Comparison of ENCODE assay signal across 14 cellular contexts in the genomic region with DNA sequence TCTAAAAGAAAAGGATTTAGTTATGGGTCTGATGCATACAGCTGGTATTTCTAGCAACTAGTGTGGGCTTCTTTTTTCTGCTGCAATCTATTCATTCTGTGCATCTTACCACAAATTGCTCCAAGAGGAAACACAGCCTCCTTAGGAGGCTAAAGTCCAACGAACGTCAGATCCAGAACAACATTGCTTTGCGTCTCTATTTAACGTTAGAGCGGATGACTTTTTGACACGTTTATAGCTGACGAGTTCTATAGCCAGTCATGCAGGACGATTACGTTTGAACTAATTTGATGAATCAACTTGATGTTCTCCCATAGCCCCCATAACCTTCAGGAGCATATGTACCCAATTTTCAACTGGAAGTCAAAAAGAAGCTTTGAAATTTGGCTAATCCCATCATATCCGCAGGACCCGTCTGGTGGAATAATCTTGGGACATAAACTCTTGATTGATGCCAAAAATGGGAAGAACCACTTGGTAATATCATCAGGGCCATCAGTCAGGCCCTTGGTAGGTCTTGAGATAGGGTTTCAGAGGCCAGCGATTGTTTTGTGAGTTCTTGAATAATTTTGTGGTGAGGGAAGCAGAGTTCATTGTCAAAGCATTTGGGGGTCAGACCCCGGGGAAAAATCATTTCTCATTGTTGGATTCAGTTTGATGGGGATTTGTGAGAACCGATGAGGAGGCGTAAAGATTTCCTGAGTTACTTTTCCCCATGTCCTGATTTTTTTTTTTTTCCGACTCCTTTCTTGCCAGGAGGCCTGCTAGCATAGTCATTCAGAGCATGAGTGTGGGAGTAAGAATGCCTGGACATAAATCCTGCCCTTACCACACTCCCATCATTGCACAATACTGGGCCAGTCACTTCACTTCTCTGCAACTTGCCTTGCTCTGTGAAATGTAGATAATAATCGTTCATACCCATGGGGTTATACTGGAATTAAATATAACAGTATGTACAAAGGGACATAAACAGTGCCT.
DNase-seq lines count a peak whose midpoint lies in the region; ATAC-seq and TF ChIP-seq lines count a peak whose summit lies in the region.
"Had no signal": no experiment of that assay in that cellular context is flagged by ENCODE, and none has a peak within 500 bp of the region (broad histone marks: within the 10 kb centered on the region; RNA-seq: fewer than 3 reads in every experiment).

No MANE protein-coding gene starts in this region.

- no peaks in the 10 kb centered on the region for H3K27me3 ChIP-seq in vagina

- H3K4me3 Mint-ChIP-seq in stimulated activated naive B cell treated with anti-CD40 and anti-IgM and Interleukin-4, amounts not matched to agents 10 μg/mL and 1 μg/mL and 100 μg/mL, for 72 hours = no peak overlapping the region
- H3K4me3 Mint-ChIP-seq: WTC11 had no signal

- TF ChIP-seq CTCF in AG10803 (conservative IDR thresholded peaks at IDR 0.05; ENCODE audit: low read length) (no peak), RWPE1 (conservative IDR thresholded peaks at IDR 0.05; ENCODE audit: low read depth) (no peak), omental fat pad (IDR thresholded peaks at IDR 0.05) (no peak), vagina (IDR thresholded peaks at IDR 0.05) (no peak)

- intact Hi-C loops in vagina (cut with DNase I) = no loop called here

- POLR2A ChIA-PET in RWPE1 (lab: Yijun Ruan, JAX; ENCODE audit: low non-redundant PET) = no interaction called here

- ATAC-seq in omental fat pad (ENCODE audit: low FRiP score) = peak; percentile 91
- ATAC-seq in stimulated activated naive B cell treated with anti-CD40 and anti-IgM and Interleukin-4, amounts not matched to agents 10 μg/mL and 1 μg/mL and 100 μg/mL, for 72 hours (replicated peaks) = no peak
- ATAC-seq: stimulated activated naive CD8-positive, alpha-beta T cell treated with anti-CD3 and anti-CD28 coated beads, Interleukin-15, Interleukin-2, amounts not matched to agents 100 U/mL and 50 U/mL, for 24 hours; WTC11 had no signal

- DNase-seq in AG10803 (ENCODE audit: low read depth) = peak; percentile 97
- peak; percentile 87 for DNase-seq in RWPE1 (ENCODE audit: low spot score)
- DNase-seq in fibroblast of the conjunctiva (ENCODE audit: low read depth) = peak; percentile 83
- DNase-seq in omental fat pad (ENCODE audit: low spot score) = no peak
- no peak for DNase-seq in activated CD8-positive, alpha-beta memory T cell treated with anti-CD3 and anti-CD28 coated beads for 24 hours
- no peak for DNase-seq in vagina (ENCODE audit: extremely low spot score in 2 of 2)
- no peak for DNase-seq in stimulated activated naive B cell treated with anti-CD40 and anti-IgM and Interleukin-4, amounts not matched to agents 10 μg/mL and 1 μg/mL and 100 μg/mL, for 72 hours
- DNase-seq in inferior parietal cortex (ENCODE audit: extremely low spot score) = no peak
- DNase-seq: C1 segment of cervical spinal cord; GF-D8; Karpas-422; NCI-H345; stimulated activated naive CD8-positive, alpha-beta T cell treated with anti-CD3 and anti-CD28 coated beads, Interleukin-15, Interleukin-2, amounts not matched to agents 100 U/mL and 50 U/mL, for 24 hours had no signal

- H3K9me3 Mint-ChIP-seq in stimulated activated naive B cell treated with anti-CD40 and anti-IgM and Interleukin-4, amounts not matched to agents 10 μg/mL and 1 μg/mL and 100 μg/mL, for 72 hours = no peaks in the 10 kb centered on the region
- H3K9me3 Mint-ChIP-seq: WTC11 had no signal

- H3K27ac Mint-ChIP-seq in stimulated activated naive B cell treated with anti-CD40 and anti-IgM and Interleukin-4, amounts not matched to agents 10 μg/mL and 1 μg/mL and 100 μg/mL, for 72 hours = no peak overlapping the region
- H3K27ac Mint-ChIP-seq: WTC11 had no signal

- peaks cover 31 to 35% of the 10 kb centered on the region in 2 donors for H3K27me3 Mint-ChIP-seq in stimulated activated naive B cell treated with anti-CD40 and anti-IgM and Interleukin-4, amounts not matched to agents 10 μg/mL and 1 μg/mL and 100 μg/mL, for 72 hours

- no peaks in the 10 kb centered on the region for H3K4me1 Mint-ChIP-seq in stimulated activated naive B cell treated with anti-CD40 and anti-IgM and Interleukin-4, amounts not matched to agents 10 μg/mL and 1 μg/mL and 100 μg/mL, for 72 hours

- H3K9me3 ChIP-seq in vagina = no peaks in the 10 kb centered on the region

- no peaks in the 10 kb centered on the region for H3K36me3 ChIP-seq in vagina

- CTCF ChIA-PET in RWPE1 (lab: Yijun Ruan, JAX) = interaction anchor here (0.6 kb wide), 1 partner anchor 58 kb away, joined by 5 read pairs; no protein-coding TSS in a partner anchor

- H3K27ac ChIP-seq in RWPE1 = no peak overlapping the region
- H3K27ac ChIP-seq in vagina = no peak overlapping the region

- H3K4me1 ChIP-seq in vagina = no peaks in the 10 kb centered on the region

- H3K4me3 ChIP-seq in AG10803 (ENCODE audit: low read length) (no peak overlapping the region), vagina (no peak overlapping the region)

- H3K36me3 Mint-ChIP-seq in stimulated activated naive B cell treated with anti-CD40 and anti-IgM and Interleukin-4, amounts not matched to agents 10 μg/mL and 1 μg/mL and 100 μg/mL, for 72 hours = no peaks in the 10 kb centered on the region
- H3K36me3 Mint-ChIP-seq: WTC11 had no signal

- no peak for TF ChIP-seq POLR2A in vagina (IDR thresholded peaks at IDR 0.05)

Comparison
In these comparisons a context has a peak if more than half of its experiments do, and no peak if none do; other contexts are left out.
1. DNase-seq: peak in AG10803 (single experiment), RWPE1 (single experiment) and fibroblast of the conjunctiva (single experiment); none in omental fat pad (single experiment), activated CD8-positive, alpha-beta memory T cell treated with anti-CD3 and anti-CD28 coated beads for 24 hours (single experiment), vagina (0 of 2), stimulated activated naive B cell treated with anti-CD40 and anti-IgM and Interleukin-4, amounts not matched to agents 10 μg/mL and 1 μg/mL and 100 μg/mL, for 72 hours (single experiment) and inferior parietal cortex (single experiment).